25 cellular contexts compared by ENCODE assay signal in the genomic region with DNA sequence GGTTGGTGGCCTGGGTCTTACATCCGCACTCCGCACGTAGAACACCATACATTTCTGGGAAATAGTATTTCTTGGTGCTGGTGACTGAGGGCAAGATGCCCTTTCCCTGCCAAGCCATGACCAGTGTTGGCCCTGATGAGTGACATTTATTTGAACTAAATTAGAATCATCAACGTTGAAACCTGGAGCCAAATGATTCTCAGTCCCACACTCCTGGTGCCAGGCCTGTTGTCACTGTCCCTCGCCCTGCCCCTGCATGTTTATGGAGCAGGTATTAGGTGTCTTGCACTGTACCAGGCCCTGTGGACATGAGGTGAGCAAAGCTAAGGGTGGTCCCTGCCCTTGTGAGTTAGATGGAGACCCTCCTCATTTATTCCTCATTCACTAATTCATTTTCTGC. TPM values are rescaled to one million over a fixed set of nuclear protein-coding genes. Genes with fewer than 3 reads are reported as not detected.
"Had no signal": no experiment of that assay in that cellular context is flagged by ENCODE, and none has a peak within 500 bp of the region (broad histone marks: within the 10 kb centered on the region; RNA-seq: fewer than 3 reads in every experiment).

No MANE protein-coding gene starts in this region.

- H3K4me2 ChIP-seq: KMS-11 had no signal

- H3K27ac Mint-ChIP-seq: IgD-negative memory B cell had no signal

- H3K36me3 ChIP-seq: SJSA1 had no signal

- FAIRE-seq: HTR-8/SVneo, K562, RCC 7860 had no signal

- H3K27ac ChIP-seq: HL-60, KMS-11, SJSA1, SK-N-MC had no signal

- H3K9me3 ChIP-seq: SJSA1 had no signal

- H3K36me3 Mint-ChIP-seq: IgD-negative memory B cell had no signal

- H3K4me3 ChIP-seq: K562, SJSA1, SK-N-MC had no signal

- H3K4me1 Mint-ChIP-seq: IgD-negative memory B cell had no signal

- H3K9ac ChIP-seq: KMS-11 had no signal

- DNase-seq: MV-4-11, NCI-H1048, NCI-H1105, NCI-H1417, NCI-H1436 treated with DMSO at 0.1 percent for 48 hours, NCI-H187 treated with DMSO at 0.1 percent for 48 hours, NCI-H2029 treated with DMSO at 0.1 percent for 48 hours, NCI-H345, NCI-H446 treated with DMSO at 0.1 percent for 48 hours, NCI-H510A treated with DMSO at 0.1 percent for 48 hours, NCI-H526, NCI-H82, Right ventricle myocardium superior, RPMI8226, SIG-M5 had no signal

- ATAC-seq: K562 had no signal

RNA-seq across cellular contexts. Expression of gene CHST8, which starts 5.8 kb away (rescaled TPM):
- total RNA-seq: LHCN-M2, MCF 10A, Right ventricle myocardium superior, SJSA1 had no signal
- polyA plus RNA-seq: IgD-negative memory B cell, K562 had no signal
